15 cellular contexts compared by ENCODE assay signal in the genomic region with DNA sequence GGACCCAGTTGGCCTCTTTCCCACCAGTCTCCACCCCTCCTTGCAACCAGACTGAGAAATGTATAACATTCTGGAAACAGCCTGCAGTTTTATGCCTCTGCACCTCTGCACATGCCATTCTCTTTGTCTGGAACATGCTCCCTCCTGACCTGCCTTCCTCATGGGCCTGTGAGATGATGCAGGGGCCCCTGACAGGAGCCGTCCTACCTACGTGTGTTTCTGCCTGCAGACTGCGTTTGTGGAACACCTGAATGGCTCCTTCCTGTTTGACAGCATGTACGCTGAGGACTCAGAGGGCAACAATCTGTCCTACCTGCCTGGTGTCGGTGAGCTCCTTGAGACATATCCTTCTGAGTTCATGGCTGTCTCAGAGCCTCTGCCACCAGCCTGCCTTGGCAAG. TPM values are rescaled to one million over a fixed set of nuclear protein-coding genes. Genes with fewer than 3 reads are reported as not detected.
DNase-seq lines count a peak whose midpoint lies in the region; ATAC-seq and TF ChIP-seq lines count a peak whose summit lies in the region.
"Had no signal": no experiment of that assay in that cellular context is flagged by ENCODE, and none has a peak within 500 bp of the region (broad histone marks: within the 10 kb centered on the region; RNA-seq: fewer than 3 reads in every experiment).

No MANE protein-coding gene starts in this region.

- H3K9me2 ChIP-seq in GM23248 (ENCODE audit: insufficient read depth): no peaks in the 10 kb centered on the region

- H3K4me1 ChIP-seq in GM23248 (ENCODE audit: insufficient read depth): peaks cover 18% of the 10 kb centered on the region
- H3K4me1 ChIP-seq in foreskin keratinocyte: peaks cover 16% of the 10 kb centered on the region

- H2AFZ ChIP-seq in GM23248: no peak overlapping the region

- no peak overlapping the region for H3K4me3 ChIP-seq in GM23248
- H3K4me3 ChIP-seq: K562 had no signal

- H3K36me3 Mint-ChIP-seq in central memory CD8-positive, alpha-beta T cell (ENCODE audit: insufficient read depth): no peaks in the 10 kb centered on the region
- no peaks in the 10 kb centered on the region for H3K36me3 Mint-ChIP-seq in osteocyte (ENCODE audit: unreplicated experiment)
- no peaks in the 10 kb centered on the region for H3K36me3 Mint-ChIP-seq in natural killer cell treated with Interleukin-12 subunit alpha and Interleukin-12 subunit beta and Interleukin-15 and Interleukin-18, amount 100 ng/mL, for 72 hours
- H3K36me3 Mint-ChIP-seq: CD4-positive, alpha-beta memory T cell had no signal

- ATAC-seq in central memory CD8-positive, alpha-beta T cell (replicated peaks; ENCODE audit: extremely low read depth, poor library complexity, severe bottlenecking): no peak
- ATAC-seq in foreskin keratinocyte: no peak
- ATAC-seq in natural killer cell treated with Interleukin-12 subunit alpha and Interleukin-12 subunit beta and Interleukin-15 and Interleukin-18, amount 100 ng/mL, for 72 hours: no peak

- no peaks in the 10 kb centered on the region for H3K9me3 ChIP-seq in GM23248 (ENCODE audit: low read depth)

- H4K20me1 ChIP-seq in GM23248 (ENCODE audit: insufficient read depth): no peaks in the 10 kb centered on the region

- in situ Hi-C loops in GM23248 (cut with MboI): no loop called here

- H3K27ac Mint-ChIP-seq in central memory CD8-positive, alpha-beta T cell (ENCODE audit: low read depth): peak overlapping the region; percentile 3
- H3K27ac Mint-ChIP-seq in osteocyte (ENCODE audit: unreplicated experiment): peak overlapping the region; percentile 83
- no peak overlapping the region for H3K27ac Mint-ChIP-seq in natural killer cell treated with Interleukin-12 subunit alpha and Interleukin-12 subunit beta and Interleukin-15 and Interleukin-18, amount 100 ng/mL, for 72 hours

- peaks cover 10% of the 10 kb centered on the region; the same call in 1 of the 2 replicates for H3F3A ChIP-seq in GM23248 (ENCODE audit: insufficient read depth)

- no peak overlapping the region for H3K4me2 ChIP-seq in GM23248 (ENCODE audit: unreplicated experiment)

- no peaks in the 10 kb centered on the region for H3K9me3 Mint-ChIP-seq in central memory CD8-positive, alpha-beta T cell
- no peaks in the 10 kb centered on the region for H3K9me3 Mint-ChIP-seq in osteocyte (ENCODE audit: unreplicated experiment)
- no peaks in the 10 kb centered on the region for H3K9me3 Mint-ChIP-seq in natural killer cell treated with Interleukin-12 subunit alpha and Interleukin-12 subunit beta and Interleukin-15 and Interleukin-18, amount 100 ng/mL, for 72 hours
- H3K9me3 Mint-ChIP-seq: CD4-positive, alpha-beta memory T cell had no signal

- no peaks in the 10 kb centered on the region for H3K36me3 ChIP-seq in GM23248 (ENCODE audit: low read depth)

- no peaks in the 10 kb centered on the region for H3K79me2 ChIP-seq in GM23248 (ENCODE audit: insufficient read depth)

- H3K27me3 ChIP-seq in GM23248 (replicated peaks; ENCODE audit: insufficient read depth): no peaks in the 10 kb centered on the region
- no peaks in the 10 kb centered on the region for H3K27me3 ChIP-seq in foreskin keratinocyte

- H3K9ac ChIP-seq in GM23248: no peak overlapping the region

- peak; percentile 31 for DNase-seq in GM23248
- DNase-seq in central memory CD8-positive, alpha-beta T cell (ENCODE audit: low spot score in 2 of 2): no peak
- peak; percentile 33 to 70 for DNase-seq in foreskin keratinocyte
- no peak for DNase-seq in osteocyte (ENCODE audit: extremely low spot score, unreplicated experiment)
- DNase-seq in NCI-H524 (lab: John Stamatoyannopoulos, UW): no peak
- DNase-seq in natural killer cell treated with Interleukin-12 subunit alpha and Interleukin-12 subunit beta and Interleukin-15 and Interleukin-18, amount 100 ng/mL, for 72 hours (ENCODE audit: low spot score): no peak
- DNase-seq in T-helper 9 cell: no peak
- DNase-seq: AML-193; CD4-positive, alpha-beta memory T cell; DMS79 treated with DMSO at 0.1 percent for 48 hours; GF-D8; NCI-H1048; NCI-H2107; NCI-H345 had no signal

- H3K4me1 Mint-ChIP-seq in central memory CD8-positive, alpha-beta T cell: peaks cover 4% of the 10 kb centered on the region
- H3K4me1 Mint-ChIP-seq in osteocyte (ENCODE audit: unreplicated experiment): peaks cover 34% of the 10 kb centered on the region
- no peaks in the 10 kb centered on the region for H3K4me1 Mint-ChIP-seq in natural killer cell treated with Interleukin-12 subunit alpha and Interleukin-12 subunit beta and Interleukin-15 and Interleukin-18, amount 100 ng/mL, for 72 hours (ENCODE audit: low read depth in 2 of 2)
- H3K4me1 Mint-ChIP-seq: CD4-positive, alpha-beta memory T cell had no signal

- H3K27ac ChIP-seq in GM23248 (no peak overlapping the region), foreskin keratinocyte (no peak overlapping the region)

- H3K4me3 Mint-ChIP-seq in central memory CD8-positive, alpha-beta T cell: no peak overlapping the region
- H3K4me3 Mint-ChIP-seq in osteocyte (ENCODE audit: unreplicated experiment): no peak overlapping the region
- no peak overlapping the region for H3K4me3 Mint-ChIP-seq in natural killer cell treated with Interleukin-12 subunit alpha and Interleukin-12 subunit beta and Interleukin-15 and Interleukin-18, amount 100 ng/mL, for 72 hours
- H3K4me3 Mint-ChIP-seq: CD4-positive, alpha-beta memory T cell had no signal

- H3K27me3 Mint-ChIP-seq in central memory CD8-positive, alpha-beta T cell: no peaks in the 10 kb centered on the region
- no peaks in the 10 kb centered on the region for H3K27me3 Mint-ChIP-seq in osteocyte (ENCODE audit: unreplicated experiment)
- no peaks in the 10 kb centered on the region for H3K27me3 Mint-ChIP-seq in natural killer cell treated with Interleukin-12 subunit alpha and Interleukin-12 subunit beta and Interleukin-15 and Interleukin-18, amount 100 ng/mL, for 72 hours
- H3K27me3 Mint-ChIP-seq: CD4-positive, alpha-beta memory T cell had no signal

- TF ChIP-seq CTCF in foreskin keratinocyte (conservative IDR thresholded peaks at IDR 0.05): no peak
- no peak for TF ChIP-seq CTCF in osteocyte (IDR thresholded peaks at IDR 0.05)

- WGBS in GM23248 (ENCODE audit: low coverage in 1 of 2, low lambda C conversion rate in 2 of 2, missing lambda C conversion rate in 2 of 2), 2 experiments: 94 to 99% methylated on average over 5 of the region's 5 CpGs

RNA-seq across cellular contexts. Expression of a gene that starts 22.1 kb away (rescaled TPM):
- 1.0 and 3.6 TPM in 2 replicates for total RNA-seq in GM23248 (2014; rRNA removed; shearing (Covaris generic))
- 2.2 and 3.2 TPM in 2 replicates for polyA plus RNA-seq in GM23248 (2016; fragmentation: Nextera tagmentation; extraction: Ambion mirVana)
- 0.42 and 0.54 TPM in 2 replicates for total RNA-seq in foreskin keratinocyte
- polyA plus RNA-seq in foreskin keratinocyte: 0.13 and 0.28 TPM in 2 replicates
- total RNA-seq in osteocyte: 2.1 and 2.9 TPM in 2 replicates
- under 1 TPM in 1 of 2 donors, not detected in 1; 0.47 TPM for total RNA-seq in natural killer cell treated with Interleukin-12 subunit alpha and Interleukin-12 subunit beta and Interleukin-15 and Interleukin-18, amount 100 ng/mL, for 72 hours

RNA-seq across cellular contexts. Expression of a gene that starts 22.6 kb away (rescaled TPM):
- total RNA-seq in GM23248 (2014; rRNA removed; shearing (Covaris generic)): 31.0 and 50.2 TPM in 2 replicates
- polyA plus RNA-seq in GM23248 (2016; fragmentation: Nextera tagmentation; extraction: Ambion mirVana): 25.5 and 27.3 TPM in 2 replicates
- total RNA-seq in foreskin keratinocyte: 28.2 and 32.3 TPM in 2 replicates
- polyA plus RNA-seq in foreskin keratinocyte: 14.2 and 14.4 TPM in 2 replicates
- 69.7 and 69.8 TPM in 2 replicates for total RNA-seq in osteocyte
- 10 to 100 TPM; 15.5 to 17.8 TPM for total RNA-seq in natural killer cell treated with Interleukin-12 subunit alpha and Interleukin-12 subunit beta and Interleukin-15 and Interleukin-18, amount 100 ng/mL, for 72 hours

RNA-seq across cellular contexts. Expression of a gene that starts 44.2 kb away (rescaled TPM):
- total RNA-seq in GM23248 (2014; rRNA removed; shearing (Covaris generic)): 17.0 and 37.6 TPM in 2 replicates
- polyA plus RNA-seq in GM23248 (2016; fragmentation: Nextera tagmentation; extraction: Ambion mirVana) (21.9 and 22.3 TPM in 2 replicates), foreskin keratinocyte (38.5 and 39.7 TPM in 2 replicates)
- total RNA-seq in foreskin keratinocyte (26.5 and 30.4 TPM in 2 replicates), osteocyte (21.8 and 26.6 TPM in 2 replicates)
- 10 to 100 TPM; 40.1 to 52.1 TPM for total RNA-seq in natural killer cell treated with Interleukin-12 subunit alpha and Interleukin-12 subunit beta and Interleukin-15 and Interleukin-18, amount 100 ng/mL, for 72 hours

RNA-seq across cellular contexts. Expression of a gene that starts 44.4 kb away (rescaled TPM):
- 8.0 and 10.2 TPM in 2 replicates for total RNA-seq in GM23248 (2014; rRNA removed; shearing (Covaris generic))
- polyA plus RNA-seq in GM23248 (2016; fragmentation: Nextera tagmentation; extraction: Ambion mirVana) (7.2 and 7.3 TPM in 2 replicates), foreskin keratinocyte (7.0 and 8.1 TPM in 2 replicates)
- total RNA-seq in foreskin keratinocyte (11.7 and 13.4 TPM in 2 replicates), osteocyte (9.2 and 12.9 TPM in 2 replicates)
- 1 to 10 TPM; 7.5 to 9.0 TPM for total RNA-seq in natural killer cell treated with Interleukin-12 subunit alpha and Interleukin-12 subunit beta and Interleukin-15 and Interleukin-18, amount 100 ng/mL, for 72 hours

Comparison
In these comparisons a context has a peak if more than half of its experiments do, and no peak if none do; other contexts are left out.
1. DNase-seq: peak in GM23248 (single experiment) and foreskin keratinocyte (2 of 2); none in central memory CD8-positive, alpha-beta T cell (0 of 2), osteocyte (single experiment), NCI-H524 (0 of 2), natural killer cell treated with Interleukin-12 subunit alpha and Interleukin-12 subunit beta and Interleukin-15 and Interleukin-18, amount 100 ng/mL, for 72 hours (single experiment) and T-helper 9 cell (single experiment).
2. H3K27ac Mint-ChIP-seq: peak in central memory CD8-positive, alpha-beta T cell (single experiment) and osteocyte (single experiment); none in natural killer cell treated with Interleukin-12 subunit alpha and Interleukin-12 subunit beta and Interleukin-15 and Interleukin-18, amount 100 ng/mL, for 72 hours (0 of 2).